20 cellular contexts compared by ENCODE assay signal in the genomic region with DNA sequence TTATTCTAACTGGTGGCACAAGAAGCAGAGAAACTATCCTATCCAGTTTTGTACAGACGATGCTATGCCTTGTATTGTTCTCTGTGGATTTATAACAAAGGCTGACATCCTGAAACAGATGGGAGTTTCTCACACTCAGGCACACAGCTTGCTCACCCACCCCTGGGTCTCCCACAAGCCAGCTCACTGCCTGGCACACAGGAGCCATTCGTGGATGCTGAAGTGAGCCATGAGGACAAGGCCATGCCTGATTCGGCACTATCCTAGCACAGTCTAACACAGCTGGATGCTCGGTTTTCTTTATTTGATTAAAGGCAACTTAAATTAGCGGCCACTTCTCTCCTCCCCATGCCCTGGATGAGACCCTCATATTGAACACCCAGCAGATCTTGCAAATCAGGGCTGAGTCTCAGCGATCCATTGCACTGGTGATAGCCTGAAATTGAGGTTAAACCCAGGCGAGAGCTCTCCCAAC. TPM values are rescaled to one million over a fixed set of nuclear protein-coding genes. Genes with fewer than 3 reads are reported as not detected.
DNase-seq lines count a peak whose midpoint lies in the region; ATAC-seq and TF ChIP-seq lines count a peak whose summit lies in the region.
"Had no signal": no experiment of that assay in that cellular context is flagged by ENCODE, and none has a peak within 500 bp of the region (broad histone marks: within the 10 kb centered on the region; RNA-seq: fewer than 3 reads in every experiment).

No MANE protein-coding gene starts in this region.

- intact Hi-C loops in CD4-positive, alpha-beta memory T cell (cut with micrococcal nuclease), result loop anchor here (1.0 kb wide), 4 partner anchors 44 to 101 kb away; a partner anchor contains a TSS
- intact Hi-C loops in activated T-helper 2 cell treated with anti-CD3 and anti-CD28 coated beads, Interferon-gamma antibody, Interleukin-2, Interleukin-4, amounts not matched to agents 10 μg/mL and 5 μg/mL and 100 μg/mL, durations not matched to agents 14 hours and 24 hours and 36 hours (cut with micrococcal nuclease), result no loop called here

- H3K9me3 ChIP-seq in CD4-positive, alpha-beta memory T cell (ENCODE audit: control insufficient read depth in 1 of 2, low read length in 2 of 2), result no peaks in the 10 kb centered on the region
- H3K9me3 ChIP-seq: adrenal gland, heart right ventricle had no signal

- no peaks in the 10 kb centered on the region for H3K9me3 Mint-ChIP-seq in T-helper 2 cell treated with Interferon-gamma antibody and Interleukin-4, amounts not matched to agents 5 μg/mL and 100 μg/mL, for 36 hours
- H3K9me3 Mint-ChIP-seq in CD4-positive, alpha-beta memory T cell, result no peaks in the 10 kb centered on the region
- H3K9me3 Mint-ChIP-seq in activated T-helper 2 cell treated with anti-CD3 and anti-CD28 coated beads, Interferon-gamma antibody, Interleukin-2, Interleukin-4, amounts not matched to agents 10 μg/mL and 5 μg/mL and 100 μg/mL, durations not matched to agents 14 hours and 24 hours and 36 hours, result no peaks in the 10 kb centered on the region
- H3K9me3 Mint-ChIP-seq in naive B cell, result no peaks in the 10 kb centered on the region
- H3K9me3 Mint-ChIP-seq: neural crest cell had no signal

- POLR2A ChIA-PET in CD4-positive, alpha-beta memory T cell (lab: Charles Lee; ENCODE audit: partially characterized antibody), result interaction anchor here (0.7 to 20.3 kb wide), 18 partner anchors 9 to 243 kb away, joined by 3 to 1775 read pairs (median 6); a partner anchor contains a TSS

- peak overlapping the region; percentile 76 for H3K4me3 Mint-ChIP-seq in T-helper 2 cell treated with Interferon-gamma antibody and Interleukin-4, amounts not matched to agents 5 μg/mL and 100 μg/mL, for 36 hours
- peak overlapping the region in 7 of 8 donors; percentile 69 to 93 (median 80) for H3K4me3 Mint-ChIP-seq in CD4-positive, alpha-beta memory T cell
- H3K4me3 Mint-ChIP-seq in activated T-helper 2 cell treated with anti-CD3 and anti-CD28 coated beads, Interferon-gamma antibody, Interleukin-2, Interleukin-4, amounts not matched to agents 10 μg/mL and 5 μg/mL and 100 μg/mL, durations not matched to agents 14 hours and 24 hours and 36 hours (ENCODE audit: low read depth), result peak overlapping the region; percentile 2
- peak overlapping the region in 7 of 8 donors; percentile 30 to 81 (median 57) for H3K4me3 Mint-ChIP-seq in naive B cell
- H3K4me3 Mint-ChIP-seq: neural crest cell had no signal

- peaks cover 58% of the 10 kb centered on the region for H3K4me1 Mint-ChIP-seq in T-helper 2 cell treated with Interferon-gamma antibody and Interleukin-4, amounts not matched to agents 5 μg/mL and 100 μg/mL, for 36 hours (ENCODE audit: low read depth)
- H3K4me1 Mint-ChIP-seq in CD4-positive, alpha-beta memory T cell, result peaks cover 52 to 72% (median 64%) of the 10 kb centered on the region in 4 donors
- peaks cover 61% of the 10 kb centered on the region for H3K4me1 Mint-ChIP-seq in activated T-helper 2 cell treated with anti-CD3 and anti-CD28 coated beads, Interferon-gamma antibody, Interleukin-2, Interleukin-4, amounts not matched to agents 10 μg/mL and 5 μg/mL and 100 μg/mL, durations not matched to agents 14 hours and 24 hours and 36 hours (ENCODE audit: low read depth)
- peaks cover 26 to 54% (median 51%) of the 10 kb centered on the region in 3 donors for H3K4me1 Mint-ChIP-seq in naive B cell

- no peaks in the 10 kb centered on the region for H3K36me3 ChIP-seq in CD4-positive, alpha-beta memory T cell (ENCODE audit: insufficient read depth, low read length)
- H3K36me3 ChIP-seq: adrenal gland, heart right ventricle had no signal

- DNase-seq in T-helper 2 cell treated with Interferon-gamma antibody and Interleukin-4, amounts not matched to agents 5 μg/mL and 100 μg/mL, for 36 hours (ENCODE audit: low spot score), result no peak
- DNase-seq in T-helper 2 cell (no peak), naive B cell (no peak), NCI-H748 (lab: John Stamatoyannopoulos, UW; ENCODE audit: unreplicated experiment) (no peak)
- no peak for DNase-seq in CD4-positive, alpha-beta memory T cell
- DNase-seq in activated T-helper 2 cell treated with anti-CD3 and anti-CD28 coated beads, Interferon-gamma antibody, Interleukin-2, Interleukin-4, amounts not matched to agents 10 μg/mL and 5 μg/mL and 100 μg/mL, durations not matched to agents 14 hours and 24 hours and 36 hours (ENCODE audit: low spot score), result no peak
- DNase-seq: DMS79, H7, heart right ventricle, KBM-7, mammary epithelial cell, NCI-H1048, NCI-H526 treated with DMSO at 0.1 percent for 48 hours had no signal

- peak in 1 of 2 donors; percentile 8 for ATAC-seq in naive B cell (ENCODE audit: low read depth in 2 of 2)
- no peak for ATAC-seq in SK-N-SH treated with all-trans-retinoic acid at 6 μM for 48 hours
- no peak for ATAC-seq in HG02840 (IDR thresholded peaks at IDR 0.05; ENCODE audit: low FRiP score, unreplicated experiment)

- H3K27ac Mint-ChIP-seq in T-helper 2 cell treated with Interferon-gamma antibody and Interleukin-4, amounts not matched to agents 5 μg/mL and 100 μg/mL, for 36 hours, result peak overlapping the region; percentile 96
- H3K27ac Mint-ChIP-seq in CD4-positive, alpha-beta memory T cell, result peak overlapping the region; percentile 95 to 100 (median 99)
- H3K27ac Mint-ChIP-seq in activated T-helper 2 cell treated with anti-CD3 and anti-CD28 coated beads, Interferon-gamma antibody, Interleukin-2, Interleukin-4, amounts not matched to agents 10 μg/mL and 5 μg/mL and 100 μg/mL, durations not matched to agents 14 hours and 24 hours and 36 hours, result peak overlapping the region; percentile 94
- peak overlapping the region in 4 of 6 donors; percentile 13 to 83 (median 62) for H3K27ac Mint-ChIP-seq in naive B cell

- peaks cover 2% of the 10 kb centered on the region for H3K36me3 Mint-ChIP-seq in T-helper 2 cell treated with Interferon-gamma antibody and Interleukin-4, amounts not matched to agents 5 μg/mL and 100 μg/mL, for 36 hours (ENCODE audit: low read depth)
- H3K36me3 Mint-ChIP-seq in CD4-positive, alpha-beta memory T cell, result no peaks in the 10 kb centered on the region
- H3K36me3 Mint-ChIP-seq in activated T-helper 2 cell treated with anti-CD3 and anti-CD28 coated beads, Interferon-gamma antibody, Interleukin-2, Interleukin-4, amounts not matched to agents 10 μg/mL and 5 μg/mL and 100 μg/mL, durations not matched to agents 14 hours and 24 hours and 36 hours (ENCODE audit: low read depth), result no peaks in the 10 kb centered on the region
- H3K36me3 Mint-ChIP-seq in naive B cell, result no peaks in the 10 kb centered on the region

- no peaks in the 10 kb centered on the region for H3K27me3 ChIP-seq in CD4-positive, alpha-beta memory T cell (ENCODE audit: insufficient read depth, low read length)
- H3K27me3 ChIP-seq: adrenal gland, heart right ventricle had no signal

- H3K27ac ChIP-seq in CD4-positive, alpha-beta memory T cell (ENCODE audit: low read depth, low read length), result peak overlapping the region; percentile 57
- H3K27ac ChIP-seq: adrenal gland, C4-2B had no signal

- CTCF ChIA-PET in CD4-positive, alpha-beta memory T cell (lab: Charles Lee; ENCODE audit: partially characterized antibody), result interaction anchor here (1.3 to 12.0 kb wide), 12 partner anchors 10 to 244 kb away, joined by 5 to 400 read pairs (median 52); a partner anchor contains a TSS

- H3K4me1 ChIP-seq in CD4-positive, alpha-beta memory T cell (ENCODE audit: insufficient read depth, low read length), result peaks cover 74% of the 10 kb centered on the region
- H3K4me1 ChIP-seq: adrenal gland had no signal

- no peaks in the 10 kb centered on the region for H3K27me3 Mint-ChIP-seq in T-helper 2 cell treated with Interferon-gamma antibody and Interleukin-4, amounts not matched to agents 5 μg/mL and 100 μg/mL, for 36 hours (ENCODE audit: low read depth)
- peaks cover 0 to 2% of the 10 kb centered on the region in 2 donors for H3K27me3 Mint-ChIP-seq in CD4-positive, alpha-beta memory T cell
- H3K27me3 Mint-ChIP-seq in activated T-helper 2 cell treated with anti-CD3 and anti-CD28 coated beads, Interferon-gamma antibody, Interleukin-2, Interleukin-4, amounts not matched to agents 10 μg/mL and 5 μg/mL and 100 μg/mL, durations not matched to agents 14 hours and 24 hours and 36 hours (ENCODE audit: low read depth), result no peaks in the 10 kb centered on the region
- peaks cover 4 to 8% (median 8%) of the 10 kb centered on the region in 3 donors for H3K27me3 Mint-ChIP-seq in naive B cell

- H3K4me3 ChIP-seq in CD4-positive, alpha-beta memory T cell (ENCODE audit: low read length in 2 of 2), result peak overlapping the region; percentile 4 to 33
- H3K4me3 ChIP-seq: adrenal gland, heart right ventricle had no signal

TF ChIP-seq in SK-N-SH treated with all-trans-retinoic acid at 6 μM for 48 hours, 23 proteins besides CTCF, POLR2A, EP300 and RAD21:
- no peak for TF ChIP-seq SNAI2 (CRISPR knock-in tag; IDR thresholded peaks at IDR 0.05)
- TF ChIP-seq ZFP30 (CRISPR knock-in tag; IDR thresholded peaks at IDR 0.05), result no peak
- TF ChIP-seq ZC3H10 (CRISPR knock-in tag; IDR thresholded peaks at IDR 0.05), result no peak
- TF ChIP-seq ARNTL (CRISPR knock-in tag; IDR thresholded peaks at IDR 0.05; ENCODE audit: borderline replicate concordance, low read depth), result no peak
- TF ChIP-seq ISL1 (CRISPR knock-in tag; IDR thresholded peaks at IDR 0.05), result no peak
- TF ChIP-seq TCF4 (CRISPR knock-in tag; IDR thresholded peaks at IDR 0.05; ENCODE audit: borderline replicate concordance), result no peak
- TF ChIP-seq GLIS3 (CRISPR knock-in tag; IDR thresholded peaks at IDR 0.05), result no peak
- TF ChIP-seq PPARA (CRISPR knock-in tag; IDR thresholded peaks at IDR 0.05; ENCODE audit: borderline replicate concordance), result no peak
TF ChIP-seq in SK-N-SH treated with all-trans-retinoic acid at 6 μM for 48 hours: peak in this region for 0.

RNA-seq across cellular contexts. Expression of a gene that starts 25.7 kb away (rescaled TPM):
- total RNA-seq in CD4-positive, alpha-beta memory T cell, result under 1 TPM in 1 of 2 experiments, not detected in 1; 0.33 TPM
- polyA plus RNA-seq in CD4-positive, alpha-beta memory T cell, result not detected
- total RNA-seq in activated T-helper 2 cell treated with anti-CD3 and anti-CD28 coated beads, Interferon-gamma antibody, Interleukin-2, Interleukin-4, amounts not matched to agents 10 μg/mL and 5 μg/mL and 100 μg/mL, durations not matched to agents 14 hours and 24 hours and 36 hours, result not detected in 2 replicates
- polyA plus RNA-seq in naive B cell (ENCODE audit: low read depth in 6 of 6), result not detected
- total RNA-seq: fibroblast of lung, neural crest cell had no signal
- polyA plus RNA-seq: fibroblast of lung had no signal

RNA-seq across cellular contexts. Expression of a gene that starts 35.6 kb away (rescaled TPM):
- total RNA-seq in CD4-positive, alpha-beta memory T cell, result under 1 TPM; 0.44 to 0.55 TPM
- polyA plus RNA-seq in CD4-positive, alpha-beta memory T cell, result under 1 TPM; 0.21 to 0.76 TPM
- 1.7 and 1.9 TPM in 2 replicates for total RNA-seq in activated T-helper 2 cell treated with anti-CD3 and anti-CD28 coated beads, Interferon-gamma antibody, Interleukin-2, Interleukin-4, amounts not matched to agents 10 μg/mL and 5 μg/mL and 100 μg/mL, durations not matched to agents 14 hours and 24 hours and 36 hours
- 1 to 10 TPM in 3 of 6 donors, under 1 TPM in 3; 0.77 to 3.4 (median 1.1) TPM for polyA plus RNA-seq in naive B cell (ENCODE audit: low read depth in 6 of 6)
- total RNA-seq: cardiac septum, fibroblast of lung, H7, heart right ventricle, mammary epithelial cell, neural crest cell had no signal
- polyA plus RNA-seq: fibroblast of lung, heart right ventricle, mammary epithelial cell had no signal

Comparison
In these comparisons a context has a peak if more than half of its experiments do, and no peak if none do; other contexts are left out.
1. H3K4me3 Mint-ChIP-seq: peak in every context shown above with its lines; median percentile 80 in CD4-positive, alpha-beta memory T cell; 76 in T-helper 2 cell treated with Interferon-gamma antibody and Interleukin-4, amounts not matched to agents 5 μg/mL and 100 μg/mL, for 36 hours; 57 in naive B cell; 2 in activated T-helper 2 cell treated with anti-CD3 and anti-CD28 coated beads, Interferon-gamma antibody, Interleukin-2, Interleukin-4, amounts not matched to agents 10 μg/mL and 5 μg/mL and 100 μg/mL, durations not matched to agents 14 hours and 24 hours and 36 hours.